In genomic region chrX:48461830-48462229, GRCh38 we compare ENCODE assay signal across 24 cellular contexts. TPM values are rescaled to one million over a fixed set of nuclear protein-coding genes. Genes with fewer than 3 reads are reported as not detected.
DNase-seq lines count a peak whose midpoint lies in the region; ATAC-seq, FAIRE-seq and TF ChIP-seq lines count a peak whose summit lies in the region.
"Had no signal": no experiment of that assay in that cellular context is flagged by ENCODE, and none has a peak within 500 bp of the region (broad histone marks: within the 10 kb centered on the region; RNA-seq: fewer than 3 reads in every experiment).

No MANE protein-coding gene starts in this region.

- no peak overlapping the region for H3K9ac ChIP-seq in GM12878 (ENCODE audit: control insufficient read depth, insufficient read depth, low read length)

- no peak for TF ChIP-seq EP300 in GM12878 (IDR thresholded peaks at IDR 0.05; ENCODE audit: borderline replicate concordance in 1 of 2, control insufficient read depth in 1 of 2, low read depth in 2 of 2, low read length in 2 of 2)

- FAIRE-seq in GM12878 (lab: Jason Lieb, UNC) = no peak

- RAD21 ChIA-PET in GM12878 (lab: Charles Lee; ENCODE audit: unreplicated experiment) = no interaction called here

- no TSS peak for BruUV-seq in GM12878 (replicated peaks; lab: Mats Ljungman, UMichigan)

- H2AFZ ChIP-seq in GM12878 (ENCODE audit: control insufficient read depth, low read depth, low read length) (no peak overlapping the region), osteoblast (ENCODE audit: low read length) (no peak overlapping the region)

- SMC1A ChIA-PET in GM12878 (lab: Charles Lee; ENCODE audit: uncharacterized antibody, unreplicated experiment) = no interaction called here

- no peak overlapping the region for H3K4me3 ChIP-seq in GM12878
- H3K4me3 ChIP-seq in osteoblast (ENCODE audit: insufficient read depth, low read length) = no peak overlapping the region
- no peak overlapping the region for H3K4me3 ChIP-seq in body of pancreas
- H3K4me3 ChIP-seq: heart left ventricle, psoas muscle, stomach, transverse colon had no signal

- no peak for TF ChIP-seq RAD21 in GM12878 (IDR thresholded peaks at IDR 0.05; ENCODE audit: insufficient read depth, low read depth, low read length)

- no peak overlapping the region for H3K4me2 ChIP-seq in GM12878 (ENCODE audit: control insufficient read depth, insufficient read depth)
- no peak overlapping the region for H3K4me2 ChIP-seq in osteoblast (ENCODE audit: insufficient read depth, low read length)

- H3K36me3 ChIP-seq in GM12878 (ENCODE audit: control insufficient read depth in 2 of 2, insufficient read depth in 2 of 2, low read length in 1 of 2) (peaks cover 1 to 3% of the 10 kb centered on the region in 2 experiments; a peak in 3 of 4 replicates), osteoblast (ENCODE audit: insufficient read depth, low read length) (no peaks in the 10 kb centered on the region), body of pancreas (replicated peaks in 1 of 2; ENCODE audit: insufficient read depth in 1 of 2, low read depth in 2 of 2) (no peaks in the 10 kb centered on the region)
- H3K36me3 ChIP-seq: heart left ventricle, stomach, transverse colon had no signal

- intact Hi-C loops in GM12878 (cut with micrococcal nuclease; ENCODE audit: unreplicated experiment) = loop anchor here (10.0 kb wide), 1 partner anchor 377 kb away; no protein-coding TSS in a partner anchor
- intact Hi-C loops in body of pancreas (cut with DNase I) = no loop called here

- H3K27ac ChIP-seq in GM12878 (ENCODE audit: control insufficient read depth, insufficient read depth) (no peak overlapping the region), osteoblast (ENCODE audit: low read depth, low read length) (no peak overlapping the region), body of pancreas (no peak overlapping the region)
- H3K27ac ChIP-seq: heart left ventricle, psoas muscle, stomach, transverse colon had no signal

- H3K9me3 Mint-ChIP-seq in activated naive CD4-positive, alpha-beta T cell treated with anti-CD3 and anti-CD28 coated beads, Interleukin-2, amount 50 U/mL, for 72 hours = no peaks in the 10 kb centered on the region
- H3K9me3 Mint-ChIP-seq: effector memory CD8-positive, alpha-beta T cell; WTC11 had no signal

- ATAC-seq in activated naive CD4-positive, alpha-beta T cell treated with anti-CD3 and anti-CD28 coated beads, Interleukin-2, amount 50 U/mL, for 72 hours = peak; percentile 61 to 81
- peak; percentile 55 for ATAC-seq in GM12878
- ATAC-seq in body of pancreas = no peak
- no peak for ATAC-seq in HG02938 (IDR thresholded peaks at IDR 0.05; ENCODE audit: unreplicated experiment)
- ATAC-seq: effector memory CD8-positive, alpha-beta T cell; heart left ventricle; SK-N-SH treated with all-trans-retinoic acid at 6 μM for 48 hours; WTC11 had no signal

- H3K27me3 ChIP-seq in GM12878 (replicated peaks in 1 of 2; ENCODE audit: control insufficient read depth in 2 of 2, insufficient read depth in 2 of 2, low read length in 1 of 2) = no peaks in the 10 kb centered on the region
- H3K27me3 ChIP-seq in osteoblast (ENCODE audit: insufficient read depth, low read length) = no peaks in the 10 kb centered on the region
- no peaks in the 10 kb centered on the region for H3K27me3 ChIP-seq in body of pancreas
- H3K27me3 ChIP-seq: stomach, transverse colon had no signal

- POLR2A ChIA-PET in GM12878 (lab: Charles Lee) = no interaction called here

- H3K27ac Mint-ChIP-seq in activated naive CD4-positive, alpha-beta T cell treated with anti-CD3 and anti-CD28 coated beads, Interleukin-2, amount 50 U/mL, for 72 hours = peak overlapping the region; percentile 22 to 67
- H3K27ac Mint-ChIP-seq: effector memory CD8-positive, alpha-beta T cell; WTC11 had no signal

- H4K20me1 ChIP-seq in GM12878 (ENCODE audit: control insufficient read depth, insufficient read depth) (no peaks in the 10 kb centered on the region), osteoblast (ENCODE audit: insufficient read depth, low read length) (no peaks in the 10 kb centered on the region)

- no peak for TF ChIP-seq POLR2A in GM12878 (IDR thresholded peaks at IDR 0.05; ENCODE audit: low read depth, low read length)
- TF ChIP-seq POLR2A in body of pancreas (IDR thresholded peaks at IDR 0.05) = no peak

- 52% methylated on average over 6 of the region's 6 CpGs for WGBS in GM12878 (ENCODE audit: insufficient coverage, insufficient replicate concordance, low lambda C conversion rate, missing lambda C conversion rate)
- WGBS in body of pancreas, 2 donors = 93% methylated on average over 3 of the region's 6 CpGs; no CpG with 5 or more reads in 1 of the 2 donors

- peaks cover 29 to 41% of the 10 kb centered on the region in 2 donors for H3K36me3 Mint-ChIP-seq in activated naive CD4-positive, alpha-beta T cell treated with anti-CD3 and anti-CD28 coated beads, Interleukin-2, amount 50 U/mL, for 72 hours

- no peak for DNase-seq in activated naive CD4-positive, alpha-beta T cell treated with anti-CD3 and anti-CD28 coated beads, Interleukin-2, amount 50 U/mL, for 72 hours (ENCODE audit: low spot score in 2 of 2)
- no peak for DNase-seq in activated naive CD4-positive, alpha-beta T cell treated with Interleukin-2 at 50 U/mL for 16 hours
- DNase-seq in HCEC 1CT (peak; percentile 46), GM12878 (ENCODE audit: low read depth, low spot score) (no peak), osteoblast (ENCODE audit: insufficient read length, low spot score, missing footprints) (peak; percentile 22), body of pancreas (no peak), pons (ENCODE audit: low spot score) (no peak)
- DNase-seq: activated gamma-delta T cell treated with Interleukin-2 at 50 U/mL for 16 hours; DMS79 treated with DMSO at 0.1 percent for 48 hours; effector memory CD8-positive, alpha-beta T cell; heart left ventricle; NCI-H1417; NCI-H510A treated with DMSO at 0.1 percent for 48 hours; RPMI8226; stomach; T-helper 9 cell; transverse colon had no signal

- TF ChIP-seq CTCF in GM12878 (IDR thresholded peaks at IDR 0.05 in 2 of 3, conservative IDR thresholded peaks at IDR 0.05 in 1 of 3; ENCODE audit: control insufficient read depth in 2 of 3, extremely low read depth in 1 of 3, insufficient read depth in 1 of 3, low read depth in 3 of 3, low read length in 3 of 3) (no peak), osteoblast (IDR thresholded peaks at IDR 0.05; ENCODE audit: extremely low read depth, low read depth, low read length) (no peak), body of pancreas (IDR thresholded peaks at IDR 0.05) (no peak)

- no peaks in the 10 kb centered on the region for H3K4me1 ChIP-seq in GM12878 (ENCODE audit: control insufficient read depth, insufficient read depth, low read length)
- H3K4me1 ChIP-seq in osteoblast (ENCODE audit: insufficient read depth, low read length) = peaks cover 15% of the 10 kb centered on the region
- H3K4me1 ChIP-seq in body of pancreas = peaks cover 13% of the 10 kb centered on the region
- H3K4me1 ChIP-seq: psoas muscle, stomach, transverse colon had no signal

- no peaks in the 10 kb centered on the region for H3K9me3 ChIP-seq in GM12878 (replicated peaks; ENCODE audit: control insufficient read depth, insufficient read depth, low read length)
- no peaks in the 10 kb centered on the region for H3K9me3 ChIP-seq in osteoblast (ENCODE audit: low read depth, low read length)
- no peaks in the 10 kb centered on the region for H3K9me3 ChIP-seq in body of pancreas
- H3K9me3 ChIP-seq: heart left ventricle, stomach, transverse colon had no signal

- peaks cover 2% of the 10 kb centered on the region for H3K79me2 ChIP-seq in GM12878 (ENCODE audit: control insufficient read depth, insufficient read depth, low read length)
- H3K79me2 ChIP-seq in osteoblast (ENCODE audit: insufficient read depth, low read length) = peaks cover 6% of the 10 kb centered on the region

- in situ Hi-C loops in GM12878 (cut with MboI) = no loop called here

- CTCF ChIA-PET in GM12878 (lab: Yijun Ruan, JAX) = interaction anchor here (0.6 to 0.8 kb wide), 2 partner anchors 13 to 134 kb away, joined by 3 read pairs; no protein-coding TSS in a partner anchor

RNA-seq across cellular contexts. Expression of gene SLC38A5, which starts 8.2 kb away (rescaled TPM):
- 10 to 100 TPM; 46.3 to 94.5 TPM for total RNA-seq in activated naive CD4-positive, alpha-beta T cell treated with anti-CD3 and anti-CD28 coated beads, Interleukin-2, amount 50 U/mL, for 72 hours
- total RNA-seq in GM12878 (2013; cell fraction: nucleolus; rRNA removed) = 48.5 and 53.5 TPM in 2 replicates
- total RNA-seq in GM12878 (2014; rRNA removed) (81.3 and 96.2 TPM in 2 replicates), GM12878 (2014; rRNA removed; fragmentation: Illumina TruSeq; extraction: Trizol) (51.5 and 53.6 TPM in 2 replicates), GM12878 (2021) (95.6 and 102 TPM in 2 replicates), osteoblast (48.9 and 52.8 TPM in 2 replicates), body of pancreas (100 to 1,000 TPM in 1 of 2 donors, 10 to 100 TPM in 1; 83.8 to 166 TPM)
- 49.7 TPM for polyA plus RNA-seq in GM12878 (2011; ENCODE audit: low read depth)
- polyA plus RNA-seq in GM12878 (2011; rRNA removed) (30.5 and 59.9 TPM in 2 replicates), GM12878 (2014; fragmentation: Illumina TruSeq; extraction: Trizol) (42.5 and 65.0 TPM in 2 replicates), GM12878 (2014; fragmentation: Nextera tagmentation; extraction: Ambion mirVana) (1 to 10 TPM; 4.2 to 9.0 TPM), GM12878 (2014; rRNA removed) (108 and 142 TPM in 2 replicates), GM12878 (2016; fragmentation: Nextera tagmentation; extraction: Ambion mirVana) (10 to 100 TPM; 76.2 to 81.3 TPM)
- 124 and 168 TPM in 2 replicates for polyA plus RNA-seq in GM12878 (2011; cell fraction: cytosol; rRNA removed)
- polyA plus RNA-seq in GM12878 (2011; cell fraction: nucleus; rRNA removed) = 173 and 209 TPM in 2 replicates
- 50.5 and 68.3 TPM in 2 replicates for polyA plus RNA-seq in GM12878 (2012)
- polyA minus RNA-seq in GM12878 (2011; rRNA and poly(A)+ RNA removed) = 101 and 115 TPM in 2 replicates
- 46.5 and 48.4 TPM in 2 replicates for polyA minus RNA-seq in GM12878 (2011; cell fraction: cytosol; rRNA and poly(A)+ RNA removed)
- polyA minus RNA-seq in GM12878 (2011; cell fraction: nucleus; rRNA and poly(A)+ RNA removed) = 21.0 and 31.1 TPM in 2 replicates
- total RNA-seq: HT1080 had no signal

RNA-seq across cellular contexts. Expression of gene FTSJ1, which starts 14.2 kb away (rescaled TPM):
- 10 to 100 TPM; 58.4 to 76.6 TPM for total RNA-seq in activated naive CD4-positive, alpha-beta T cell treated with anti-CD3 and anti-CD28 coated beads, Interleukin-2, amount 50 U/mL, for 72 hours
- total RNA-seq in GM12878 (2013; cell fraction: nucleolus; rRNA removed) = 20.9 and 25.4 TPM in 2 replicates
- 86.0 and 87.8 TPM in 2 replicates for total RNA-seq in GM12878 (2014; rRNA removed)
- 46.9 and 58.3 TPM in 2 replicates for total RNA-seq in GM12878 (2014; rRNA removed; fragmentation: Illumina TruSeq; extraction: Trizol)
- total RNA-seq in GM12878 (2021) = 57.4 and 60.7 TPM in 2 replicates
- polyA plus RNA-seq in GM12878 (2011; ENCODE audit: low read depth) = 30.9 TPM
- 25.2 and 31.0 TPM in 2 replicates for polyA plus RNA-seq in GM12878 (2011; rRNA removed)
- polyA plus RNA-seq in GM12878 (2011; cell fraction: cytosol; rRNA removed) = 46.7 and 55.0 TPM in 2 replicates
- polyA plus RNA-seq in GM12878 (2011; cell fraction: nucleus; rRNA removed) = 69.8 and 78.7 TPM in 2 replicates
- polyA plus RNA-seq in GM12878 (2012) = 41.7 and 42.2 TPM in 2 replicates
- 32.6 and 46.5 TPM in 2 replicates for polyA plus RNA-seq in GM12878 (2014; fragmentation: Illumina TruSeq; extraction: Trizol)
- 10 to 100 TPM in 1 of 2 experiments, 1 to 10 TPM in 1; 8.8 to 18.2 TPM for polyA plus RNA-seq in GM12878 (2014; fragmentation: Nextera tagmentation; extraction: Ambion mirVana)
- 67.8 and 68.8 TPM in 2 replicates for polyA plus RNA-seq in GM12878 (2014; rRNA removed)
- polyA plus RNA-seq in GM12878 (2016; fragmentation: Nextera tagmentation; extraction: Ambion mirVana) = 10 to 100 TPM; 74.9 to 86.9 TPM
- polyA minus RNA-seq in GM12878 (2011; rRNA and poly(A)+ RNA removed) = 20.2 and 35.4 TPM in 2 replicates
- 13.9 and 16.3 TPM in 2 replicates for polyA minus RNA-seq in GM12878 (2011; cell fraction: cytosol; rRNA and poly(A)+ RNA removed)
- polyA minus RNA-seq in GM12878 (2011; cell fraction: nucleus; rRNA and poly(A)+ RNA removed) = 13.5 and 19.6 TPM in 2 replicates
- total RNA-seq in osteoblast = 67.3 and 67.5 TPM in 2 replicates
- total RNA-seq in body of pancreas = 10 to 100 TPM; 37.1 to 56.4 TPM

RNA-seq across cellular contexts. Expression of gene PORCN, which starts 47.0 kb away (rescaled TPM):
- total RNA-seq in activated naive CD4-positive, alpha-beta T cell treated with anti-CD3 and anti-CD28 coated beads, Interleukin-2, amount 50 U/mL, for 72 hours = 10 to 100 TPM; 10.7 to 11.8 TPM
- 17.6 and 19.7 TPM in 2 replicates for total RNA-seq in GM12878 (2013; cell fraction: nucleolus; rRNA removed)
- total RNA-seq in GM12878 (2014; rRNA removed) (15.2 and 16.6 TPM in 2 replicates), GM12878 (2014; rRNA removed; fragmentation: Illumina TruSeq; extraction: Trizol) (5.7 and 7.9 TPM in 2 replicates), GM12878 (2021) (14.0 and 18.0 TPM in 2 replicates), osteoblast (12.4 and 13.8 TPM in 2 replicates), body of pancreas (10 to 100 TPM in 1 of 2 donors, 1 to 10 TPM in 1; 6.2 to 22.7 TPM)
- polyA plus RNA-seq in GM12878 (2011; ENCODE audit: low read depth) = 4.8 TPM
- polyA plus RNA-seq in GM12878 (2011; rRNA removed) (5.6 and 12.9 TPM in 2 replicates), GM12878 (2014; fragmentation: Illumina TruSeq; extraction: Trizol) (8.3 and 12.5 TPM in 2 replicates), GM12878 (2014; fragmentation: Nextera tagmentation; extraction: Ambion mirVana) (1 to 10 TPM in 1 of 2 experiments, under 1 TPM in 1; 0.27 to 1.4 TPM), GM12878 (2014; rRNA removed) (17.9 and 19.5 TPM in 2 replicates), GM12878 (2016; fragmentation: Nextera tagmentation; extraction: Ambion mirVana) (10 to 100 TPM; 18.2 to 21.0 TPM)
- polyA plus RNA-seq in GM12878 (2011; cell fraction: cytosol; rRNA removed) = 24.2 and 24.8 TPM in 2 replicates
- polyA plus RNA-seq in GM12878 (2011; cell fraction: nucleus; rRNA removed) = 53.9 and 63.7 TPM in 2 replicates
- polyA plus RNA-seq in GM12878 (2012) = 11.5 and 11.7 TPM in 2 replicates
- 14.8 and 21.4 TPM in 2 replicates for polyA minus RNA-seq in GM12878 (2011; rRNA and poly(A)+ RNA removed)
- 3.5 and 7.5 TPM in 2 replicates for polyA minus RNA-seq in GM12878 (2011; cell fraction: cytosol; rRNA and poly(A)+ RNA removed)
- polyA minus RNA-seq in GM12878 (2011; cell fraction: nucleus; rRNA and poly(A)+ RNA removed) = 13.5 and 19.2 TPM in 2 replicates

RNA-seq across cellular contexts. Expression of gene SSX4B, which starts 50.1 kb away (rescaled TPM):
- total RNA-seq in activated naive CD4-positive, alpha-beta T cell treated with anti-CD3 and anti-CD28 coated beads, Interleukin-2, amount 50 U/mL, for 72 hours = not detected
- total RNA-seq in GM12878 (2013; cell fraction: nucleolus; rRNA removed) = not detected in 2 replicates
- not detected in 2 replicates for total RNA-seq in GM12878 (2014; rRNA removed)
- total RNA-seq in GM12878 (2014; rRNA removed; fragmentation: Illumina TruSeq; extraction: Trizol) = not detected in 2 replicates
- not detected in 2 replicates for total RNA-seq in GM12878 (2021)
- polyA plus RNA-seq in GM12878 (2011; ENCODE audit: low read depth) = not detected
- polyA plus RNA-seq in GM12878 (2011; rRNA removed) = not detected in 2 replicates
- polyA plus RNA-seq in GM12878 (2011; cell fraction: cytosol; rRNA removed) = not detected in 2 replicates
- polyA plus RNA-seq in GM12878 (2011; cell fraction: nucleus; rRNA removed) = not detected in 2 replicates
- polyA plus RNA-seq in GM12878 (2012) = not detected in 2 replicates
- polyA plus RNA-seq in GM12878 (2014; fragmentation: Illumina TruSeq; extraction: Trizol) = not detected in 2 replicates
- polyA plus RNA-seq in GM12878 (2014; fragmentation: Nextera tagmentation; extraction: Ambion mirVana) = not detected
- polyA plus RNA-seq in GM12878 (2014; rRNA removed) = 0.13 TPM in 1 of 2 replicates, not detected in the other
- polyA plus RNA-seq in GM12878 (2016; fragmentation: Nextera tagmentation; extraction: Ambion mirVana) = not detected
- not detected in 2 replicates for polyA minus RNA-seq in GM12878 (2011; rRNA and poly(A)+ RNA removed)
- not detected in 2 replicates for polyA minus RNA-seq in GM12878 (2011; cell fraction: cytosol; rRNA and poly(A)+ RNA removed)
- not detected in 2 replicates for polyA minus RNA-seq in GM12878 (2011; cell fraction: nucleus; rRNA and poly(A)+ RNA removed)
- not detected in 2 replicates for total RNA-seq in osteoblast
- total RNA-seq in body of pancreas = not detected
- total RNA-seq: heart left ventricle, lower leg skin, psoas muscle, skeletal muscle tissue, stomach, transverse colon had no signal
- polyA plus RNA-seq: heart left ventricle, psoas muscle, stomach had no signal

RNA-seq across cellular contexts. Expression of gene EBP, which starts 59.8 kb away (rescaled TPM):
- total RNA-seq in activated naive CD4-positive, alpha-beta T cell treated with anti-CD3 and anti-CD28 coated beads, Interleukin-2, amount 50 U/mL, for 72 hours = 100 to 1,000 TPM; 107 to 176 TPM
- 38.1 and 42.3 TPM in 2 replicates for total RNA-seq in GM12878 (2013; cell fraction: nucleolus; rRNA removed)
- 159 and 169 TPM in 2 replicates for total RNA-seq in GM12878 (2014; rRNA removed)
- 169 and 174 TPM in 2 replicates for total RNA-seq in GM12878 (2014; rRNA removed; fragmentation: Illumina TruSeq; extraction: Trizol)
- 154 and 170 TPM in 2 replicates for total RNA-seq in GM12878 (2021)
- 95.3 TPM for polyA plus RNA-seq in GM12878 (2011; ENCODE audit: low read depth)
- 69.5 and 125 TPM in 2 replicates for polyA plus RNA-seq in GM12878 (2011; rRNA removed)
- 248 and 252 TPM in 2 replicates for polyA plus RNA-seq in GM12878 (2011; cell fraction: cytosol; rRNA removed)
- 145 and 191 TPM in 2 replicates for polyA plus RNA-seq in GM12878 (2011; cell fraction: nucleus; rRNA removed)
- polyA plus RNA-seq in GM12878 (2012) = 113 and 128 TPM in 2 replicates
- polyA plus RNA-seq in GM12878 (2014; fragmentation: Illumina TruSeq; extraction: Trizol) = 126 and 163 TPM in 2 replicates
- polyA plus RNA-seq in GM12878 (2014; fragmentation: Nextera tagmentation; extraction: Ambion mirVana) = 100 to 1,000 TPM; 364 to 628 TPM
- polyA plus RNA-seq in GM12878 (2014; rRNA removed) = 183 and 185 TPM in 2 replicates
- 100 to 1,000 TPM; 242 to 263 TPM for polyA plus RNA-seq in GM12878 (2016; fragmentation: Nextera tagmentation; extraction: Ambion mirVana)
- polyA minus RNA-seq in GM12878 (2011; rRNA and poly(A)+ RNA removed) = 180 and 246 TPM in 2 replicates
- 67.8 and 83.2 TPM in 2 replicates for polyA minus RNA-seq in GM12878 (2011; cell fraction: cytosol; rRNA and poly(A)+ RNA removed)
- 26.2 and 38.9 TPM in 2 replicates for polyA minus RNA-seq in GM12878 (2011; cell fraction: nucleus; rRNA and poly(A)+ RNA removed)
- total RNA-seq in osteoblast = 45.6 and 64.8 TPM in 2 replicates
- total RNA-seq in body of pancreas = 10 to 100 TPM; 14.8 to 19.7 TPM

Comparison
In these comparisons a context has a peak if more than half of its experiments do, and no peak if none do; other contexts are left out.
1. ATAC-seq: peak in activated naive CD4-positive, alpha-beta T cell treated with anti-CD3 and anti-CD28 coated beads, Interleukin-2, amount 50 U/mL, for 72 hours (2 of 2) and GM12878 (single experiment); none in body of pancreas (single experiment) and HG02938 (single experiment).
2. DNase-seq: peak in HCEC 1CT (single experiment) and osteoblast (single experiment); none in activated naive CD4-positive, alpha-beta T cell treated with anti-CD3 and anti-CD28 coated beads, Interleukin-2, amount 50 U/mL, for 72 hours (0 of 2), activated naive CD4-positive, alpha-beta T cell treated with Interleukin-2 at 50 U/mL for 16 hours (single experiment), GM12878 (single experiment), body of pancreas (0 of 4) and pons (single experiment).